Comparison of ENCODE assay signal across 26 cellular contexts in genomic region chr9:87781331-87781730, GRCh38.
"Had no signal": no experiment of that assay in that cellular context is flagged by ENCODE, and none has a peak within 500 bp of the region (broad histone marks: within the 10 kb centered on the region; RNA-seq: fewer than 3 reads in every experiment).

No MANE protein-coding gene starts in this region.

- H3K36me3 ChIP-seq: stomach, suprapubic skin, thoracic aorta, thyroid gland, tibial artery, tibial nerve, transverse colon, upper lobe of left lung, upper lobe of right lung, uterus, vagina had no signal

- H3K27me3 ChIP-seq: suprapubic skin, testis, thyroid gland, tibial artery, tibial nerve, transverse colon, upper lobe of left lung, upper lobe of right lung, uterus, vagina had no signal

- H3K4me3 ChIP-seq: stomach, suprapubic skin, testis, thoracic aorta, thyroid gland, tibial artery, tibial nerve, transverse colon, upper lobe of left lung, upper lobe of right lung, uterus, vagina had no signal

- ATAC-seq: stimulated activated effector memory CD8-positive, alpha-beta T cell treated with anti-CD3 and anti-CD28 coated beads, Interleukin-12 subunit alpha, Interleukin-12 subunit beta, amount 100 ng/mL, for 72 hours; stimulated activated memory B cell treated with anti-CD40 and anti-IgM and Interleukin-4, amounts not matched to agents 10 μg/mL and 1 μg/mL and 100 μg/mL, for 72 hours; stimulated activated naive B cell treated with anti-CD40 and anti-IgM and Interleukin-4, amounts not matched to agents 10 μg/mL and 1 μg/mL and 100 μg/mL, for 72 hours; stimulated activated naive CD8-positive, alpha-beta T cell treated with anti-CD3 and anti-CD28 coated beads, Interleukin-15, amount 100 ng/mL, for 72 hours; stimulated activated naive CD8-positive, alpha-beta T cell treated with anti-CD3 and anti-CD28 coated beads, Interleukin-15, Interleukin-2, amounts not matched to agents 100 U/mL and 50 U/mL, for 24 hours; upper lobe of right lung had no signal

- DNase-seq: stimulated activated CD4-positive, alpha-beta T cell treated with anti-CD3 and anti-CD28 coated beads, Interleukin-2, amount 100 ng/mL, for 48 hours; stimulated activated CD4-positive, alpha-beta T cell treated with anti-CD3 and anti-CD28 coated beads, Interleukin-4, amount 100 ng/mL, for 1 hour; stimulated activated CD4-positive, alpha-beta T cell treated with anti-CD3 and anti-CD28 coated beads, Interleukin-4, amount 100 ng/mL, for 24 hours; stimulated activated CD4-positive, alpha-beta T cell treated with anti-CD3 and anti-CD28 coated beads, Interleukin-4, amount 100 ng/mL, for 4 hours; stimulated activated CD8-positive, alpha-beta memory T cell treated with anti-CD3 and anti-CD28 coated beads, Interleukin-4, amount 100 ng/mL, for 48 hours; stimulated activated naive B cell treated with anti-CD40 and anti-IgM and Interleukin-4, amounts not matched to agents 10 μg/mL and 1 μg/mL and 100 μg/mL, for 72 hours; stimulated activated naive CD4-positive, alpha-beta T cell; stimulated activated naive CD4-positive, alpha-beta T cell treated with Interleukin-2 at 50 U/mL for 16 hours; stimulated activated naive CD8-positive, alpha-beta T cell treated with anti-CD3 and anti-CD28 coated beads, Interleukin-15, amount 100 ng/mL, for 72 hours; stimulated activated naive CD8-positive, alpha-beta T cell treated with anti-CD3 and anti-CD28 coated beads, Interleukin-15, Interleukin-2, amounts not matched to agents 100 U/mL and 50 U/mL, for 24 hours; stomach; substantia nigra; testis; thyroid gland; tibial artery; transverse colon; trophoblast cell; upper lobe of left lung; upper lobe of right lung; uterus had no signal

- H3K4me1 ChIP-seq: stomach, suprapubic skin, testis, thyroid gland, tibial artery, tibial nerve, transverse colon, upper lobe of left lung, upper lobe of right lung, uterus, vagina had no signal

- H3K27ac ChIP-seq: stomach, suprapubic skin, testis, thoracic aorta, thyroid gland, tibial artery, tibial nerve, transverse colon, upper lobe of left lung, upper lobe of right lung, uterus, vagina had no signal

- H3K9me3 ChIP-seq: stomach, suprapubic skin, testis, thoracic aorta, thyroid gland, tibial artery, tibial nerve, transverse colon, upper lobe of left lung, upper lobe of right lung, uterus, vagina had no signal
